In genomic region chr2:223846524-223846923, GRCh38 we compare ENCODE assay signal across 12 cellular contexts. TPM values are rescaled to one million over a fixed set of nuclear protein-coding genes. Genes with fewer than 3 reads are reported as not detected.
DNase-seq lines count a peak whose midpoint lies in the region; ATAC-seq and TF ChIP-seq lines count a peak whose summit lies in the region.
"Had no signal": no experiment of that assay in that cellular context is flagged by ENCODE, and none has a peak within 500 bp of the region (broad histone marks: within the 10 kb centered on the region; RNA-seq: fewer than 3 reads in every experiment).

No MANE protein-coding gene starts in this region.

- H3K27ac Mint-ChIP-seq in nephron progenitor cell = no peak overlapping the region

- H3K36me3 Mint-ChIP-seq in nephron progenitor cell (ENCODE audit: low read depth) = peaks cover 35% of the 10 kb centered on the region

- in situ Hi-C loops in Caki2 (cut with HindIII; ENCODE audit: low pct_unique_long_range_greater_than_20kb, low sequenced_read_pairs) = no loop called here

- TF ChIP-seq CTCF in epithelial cell of proximal tubule (conservative IDR thresholded peaks at IDR 0.05; ENCODE audit: low read depth, low read length) = no peak
- no peak for TF ChIP-seq CTCF in nephron progenitor cell (IDR thresholded peaks at IDR 0.05)

- no peak for ATAC-seq in GM21786 (IDR thresholded peaks at IDR 0.05; ENCODE audit: unreplicated experiment)
- no peak for ATAC-seq in HG02885 (IDR thresholded peaks at IDR 0.05; ENCODE audit: poor library complexity, unreplicated experiment)
- ATAC-seq: GM12878 had no signal

- no peak overlapping the region for H3K4me3 Mint-ChIP-seq in nephron progenitor cell

- DNase-seq in Caki2 (ENCODE audit: low read depth) (peak; percentile 69), NCI-H82 treated with DMSO at 0.1 percent for 48 hours (lab: John Stamatoyannopoulos, UW; ENCODE audit: unreplicated experiment) (peak; percentile 32), epithelial cell of proximal tubule (ENCODE audit: low read depth) (peak; percentile 79), non-pigmented ciliary epithelial cell (ENCODE audit: low read depth) (peak; percentile 90), DMS114 treated with DMSO at 0.1 percent for 48 hours (lab: John Stamatoyannopoulos, UW; ENCODE audit: unreplicated experiment) (no peak), nephron progenitor cell (no peak)
- DNase-seq: activated effector memory CD4-positive, alpha-beta T cell treated with anti-CD3 and anti-CD28 coated beads, Interleukin-2, amount 50 U/mL, for 16 hours; NCI-H510A treated with DMSO at 0.1 percent for 48 hours; SJCRH30 had no signal

- H3K9me3 Mint-ChIP-seq in nephron progenitor cell = peaks cover 32% of the 10 kb centered on the region

- no peaks in the 10 kb centered on the region for H3K4me1 Mint-ChIP-seq in nephron progenitor cell

- H3K4me3 ChIP-seq in epithelial cell of proximal tubule (ENCODE audit: low read depth, low read length) = no peak overlapping the region
- H3K4me3 ChIP-seq: GM12878, SJCRH30 had no signal

- H3K27me3 Mint-ChIP-seq in nephron progenitor cell (ENCODE audit: low read depth, poor library complexity) = peaks cover 9% of the 10 kb centered on the region

RNA-seq across cellular contexts. Expression of gene AP1S3, which starts 9.1 kb away (rescaled TPM):
- total RNA-seq in Caki2 (2014; rRNA removed; shearing (Covaris generic); ENCODE audit: low replicate concordance) = 43.9 and 52.9 TPM in 2 replicates
- total RNA-seq in epithelial cell of proximal tubule = 28.4 and 28.8 TPM in 2 replicates
- total RNA-seq: SJCRH30 had no signal

Comparison
In these comparisons a context has a peak if more than half of its experiments do, and no peak if none do; other contexts are left out.
1. DNase-seq: peak in Caki2 (single experiment), NCI-H82 treated with DMSO at 0.1 percent for 48 hours (single experiment), epithelial cell of proximal tubule (single experiment) and non-pigmented ciliary epithelial cell (single experiment); none in DMS114 treated with DMSO at 0.1 percent for 48 hours (single experiment) and nephron progenitor cell (single experiment).